In genomic region chr3:101685870-101686307, GRCh38 we compare ENCODE assay signal across 1 cellular context.
TF ChIP-seq lines count a peak whose summit lies in the region.

No MANE protein-coding gene starts in this region.

TF ChIP-seq in endothelial cell of umbilical vein, 7 proteins besides CTCF, POLR2A, EP300 and RAD21 (continued from another document):
- TF ChIP-seq GATA2 (IDR thresholded peaks at IDR 0.05; ENCODE audit: insufficient read depth, insufficient read length, low read depth, low read length) = no peak
